7 cellular contexts compared by ENCODE assay signal in genomic region chr5:135246923-135247795, GRCh38.
DNase-seq lines count a peak whose midpoint lies in the region; ATAC-seq and TF ChIP-seq lines count a peak whose summit lies in the region.

No MANE protein-coding gene starts in this region.

- no peaks in the 10 kb centered on the region for H4K20me1 ChIP-seq in GM23248 (ENCODE audit: insufficient read depth)

- H3F3A ChIP-seq in GM23248 (ENCODE audit: insufficient read depth), result peaks cover 24% of the 10 kb centered on the region

- no peak for TF ChIP-seq CTCF in coronary artery (IDR thresholded peaks at IDR 0.05)
- TF ChIP-seq CTCF in omental fat pad (IDR thresholded peaks at IDR 0.05), result no peak

- no peaks in the 10 kb centered on the region for H3K9me3 ChIP-seq in GM23248 (ENCODE audit: low read depth)

- 30 to 35% methylated on average over 27 to 28 of the region's 28 CpGs for WGBS in GM23248 (ENCODE audit: low coverage in 1 of 2, low lambda C conversion rate in 2 of 2, missing lambda C conversion rate in 2 of 2), 2 experiments

- in situ Hi-C loops in GM23248 (cut with MboI), result no loop called here

- H3K27ac ChIP-seq in GM23248 (peak overlapping the region; percentile 74), coronary artery (peak overlapping the region in 1 of 2 donors; percentile 11)

- no peaks in the 10 kb centered on the region for H3K9me2 ChIP-seq in GM23248 (ENCODE audit: insufficient read depth)

- ATAC-seq in omental fat pad (ENCODE audit: low FRiP score) (peak; percentile 86), GM18511 (IDR thresholded peaks at IDR 0.05; ENCODE audit: unreplicated experiment) (no peak)

- no peaks in the 10 kb centered on the region for H3K27me3 ChIP-seq in GM23248 (replicated peaks; ENCODE audit: insufficient read depth)

- no peaks in the 10 kb centered on the region for H3K79me2 ChIP-seq in GM23248 (ENCODE audit: insufficient read depth)

- peak overlapping the region; percentile 34; the same call in 1 of the 2 replicates for H3K9ac ChIP-seq in GM23248

- DNase-seq in GM23248 (peak; percentile 98), NCI-H510A treated with DMSO at 0.1 percent for 48 hours (lab: John Stamatoyannopoulos, UW) (peak; percentile 3), coronary artery (ENCODE audit: low spot score) (peak; percentile 70), omental fat pad (ENCODE audit: low spot score) (no peak), NCI-H2171 (lab: John Stamatoyannopoulos, UW) (no peak), NCI-H2029 treated with DMSO at 0.1 percent for 48 hours (lab: John Stamatoyannopoulos, UW) (no peak)

- H3K36me3 ChIP-seq in GM23248 (ENCODE audit: low read depth), result no peaks in the 10 kb centered on the region

- H3K4me1 ChIP-seq in GM23248 (ENCODE audit: insufficient read depth), result peaks cover 52% of the 10 kb centered on the region

- no peak overlapping the region for H2AFZ ChIP-seq in GM23248

- H3K4me3 ChIP-seq in GM23248, result peak overlapping the region; percentile 3; the same call in 1 of the 2 replicates
- peak overlapping the region; percentile 29 for H3K4me3 ChIP-seq in coronary artery

- peak overlapping the region; percentile 74 for H3K4me2 ChIP-seq in GM23248 (ENCODE audit: unreplicated experiment)

Comparison
In these comparisons a context has a peak if more than half of its experiments do, and no peak if none do; other contexts are left out.
1. DNase-seq: peak in GM23248 (single experiment), NCI-H510A treated with DMSO at 0.1 percent for 48 hours (single experiment) and coronary artery (single experiment); none in omental fat pad (single experiment), NCI-H2171 (single experiment) and NCI-H2029 treated with DMSO at 0.1 percent for 48 hours (single experiment).